ENCODE assay signal across 15 cellular contexts in the genomic region with DNA sequence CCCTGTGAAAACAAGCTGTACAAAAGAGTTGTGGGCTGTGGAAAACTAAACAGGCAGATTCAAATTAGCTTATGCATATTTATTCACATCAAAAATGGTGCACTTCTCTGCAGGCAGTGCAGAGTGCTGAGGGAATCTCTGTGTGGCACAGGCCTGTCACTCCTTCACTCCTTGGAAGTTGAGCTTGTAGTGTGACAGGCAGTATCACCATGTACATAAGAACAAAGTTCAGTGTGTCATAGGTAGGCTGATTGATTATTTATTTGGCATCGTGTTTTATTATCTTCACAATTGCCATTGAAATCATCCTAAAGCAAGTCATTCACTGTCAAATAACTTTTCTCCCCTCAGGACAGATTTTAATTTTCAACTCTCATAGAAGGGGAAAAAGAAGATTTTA.
DNase-seq lines count a peak whose midpoint lies in the region; ATAC-seq and TF ChIP-seq lines count a peak whose summit lies in the region.
"Had no signal": no experiment of that assay in that cellular context is flagged by ENCODE, and none has a peak within 500 bp of the region (broad histone marks: within the 10 kb centered on the region; RNA-seq: fewer than 3 reads in every experiment).

No MANE protein-coding gene starts in this region.

- CTCF ChIA-PET in activated CD4-positive, alpha-beta T cell treated with anti-CD3 and anti-CD28 coated beads, Interleukin-2, amount 10 ng/mL, durations not matched to agents 7 days and 5 days (lab: Charles Lee), result no interaction called here
- CTCF ChIA-PET in CD8-positive, alpha-beta T cell (lab: Charles Lee), result no interaction called here

- ATAC-seq in right lobe of liver, result peak; percentile 66 to 96 (median 90)
- ATAC-seq in Right ventricle myocardium inferior, result no peak
- no peak for ATAC-seq in CD8-positive, alpha-beta T cell
- ATAC-seq: GM23338 had no signal

- no peak overlapping the region for H3K4me3 Mint-ChIP-seq in activated CD4-positive, alpha-beta T cell treated with anti-CD3 and anti-CD28 coated beads, Interleukin-2, amount 10 ng/mL, durations not matched to agents 7 days and 5 days
- H3K4me3 Mint-ChIP-seq in CD8-positive, alpha-beta T cell, result no peak overlapping the region
- H3K4me3 Mint-ChIP-seq: B cell; CD4-positive, alpha-beta T cell; GM23338; IgD-negative memory B cell had no signal

- H3K36me3 ChIP-seq in BLaER1 treated with 17β-estradiol and CSF1 and Interleukin-3, amounts not matched to agents 10 nM and 100 nM, result no peaks in the 10 kb centered on the region
- H3K36me3 ChIP-seq in right lobe of liver (no peaks in the 10 kb centered on the region), neuron (ENCODE audit: insufficient read depth, low read length) (no peaks in the 10 kb centered on the region)
- no peaks in the 10 kb centered on the region for H3K36me3 ChIP-seq in CD8-positive, alpha-beta T cell (ENCODE audit: insufficient read depth, low read length)

- H3K9me3 Mint-ChIP-seq in activated CD4-positive, alpha-beta T cell treated with anti-CD3 and anti-CD28 coated beads, Interleukin-2, amount 10 ng/mL, durations not matched to agents 7 days and 5 days, result no peaks in the 10 kb centered on the region
- peaks cover 2% of the 10 kb centered on the region for H3K9me3 Mint-ChIP-seq in CD8-positive, alpha-beta T cell
- H3K9me3 Mint-ChIP-seq: CD4-positive, alpha-beta T cell; GM23338; IgD-negative memory B cell had no signal

- POLR2A ChIA-PET in activated CD4-positive, alpha-beta T cell treated with anti-CD3 and anti-CD28 coated beads, Interleukin-2, amount 10 ng/mL, durations not matched to agents 7 days and 5 days (lab: Charles Lee), result no interaction called here
- POLR2A ChIA-PET in CD8-positive, alpha-beta T cell (lab: Charles Lee), result no interaction called here

- no peaks in the 10 kb centered on the region for H3K27me3 ChIP-seq in BLaER1 treated with 17β-estradiol and CSF1 and Interleukin-3, amounts not matched to agents 10 nM and 100 nM
- no peaks in the 10 kb centered on the region for H3K27me3 ChIP-seq in right lobe of liver
- no peaks in the 10 kb centered on the region for H3K27me3 ChIP-seq in neuron (ENCODE audit: insufficient read depth, low read length)
- no peaks in the 10 kb centered on the region for H3K27me3 ChIP-seq in CD8-positive, alpha-beta T cell (ENCODE audit: insufficient read depth, low read length)

- intact Hi-C loops in right lobe of liver (cut with DNase I), result no loop called here
- intact Hi-C loops in Right ventricle myocardium inferior (cut with DNase I), result no loop called here
- intact Hi-C loops in CD8-positive, alpha-beta T cell (cut with DNase I, micrococcal nuclease), result no loop called here

- H3K27ac Mint-ChIP-seq in activated CD4-positive, alpha-beta T cell treated with anti-CD3 and anti-CD28 coated beads, Interleukin-2, amount 10 ng/mL, durations not matched to agents 7 days and 5 days, result no peak overlapping the region
- no peak overlapping the region for H3K27ac Mint-ChIP-seq in CD8-positive, alpha-beta T cell
- H3K27ac Mint-ChIP-seq: B cell; CD4-positive, alpha-beta T cell; GM23338; IgD-negative memory B cell had no signal

- H3K9ac ChIP-seq in BLaER1 treated with 17β-estradiol and CSF1 and Interleukin-3, amounts not matched to agents 10 nM and 100 nM, result no peak overlapping the region

- 27% methylated on average over 1 of the region's 1 CpG for WGBS in right lobe of liver (ENCODE audit: insufficient coverage, low coverage, low lambda C conversion rate, missing lambda C conversion rate)

- peak overlapping the region; percentile 3 for H2AFZ ChIP-seq in neuron (ENCODE audit: low read depth, low read length)
- H2AFZ ChIP-seq: GM23338 had no signal

- H3K4me1 Mint-ChIP-seq in activated CD4-positive, alpha-beta T cell treated with anti-CD3 and anti-CD28 coated beads, Interleukin-2, amount 10 ng/mL, durations not matched to agents 7 days and 5 days, result no peaks in the 10 kb centered on the region
- H3K4me1 Mint-ChIP-seq in CD8-positive, alpha-beta T cell (ENCODE audit: low read depth), result no peaks in the 10 kb centered on the region
- H3K4me1 Mint-ChIP-seq: B cell, GM23338 had no signal

- H3K27ac ChIP-seq in BLaER1 treated with 17β-estradiol and CSF1 and Interleukin-3, amounts not matched to agents 10 nM and 100 nM, result peak overlapping the region in 3 of 11 experiments; percentile 8 to 92 (median 38); a peak in 4 of 22 replicates
- H3K27ac ChIP-seq in right lobe of liver, result peak overlapping the region in 1 of 3 donors; percentile 7
- H3K27ac ChIP-seq in CD8-positive, alpha-beta T cell (ENCODE audit: low read depth, low read length), result no peak overlapping the region
- H3K27ac ChIP-seq: C4-2B had no signal

- TF ChIP-seq POLR2A in right lobe of liver (IDR thresholded peaks at IDR 0.05), result no peak

- no peaks in the 10 kb centered on the region for H4K20me1 ChIP-seq in BLaER1 treated with 17β-estradiol and CSF1 and Interleukin-3, amounts not matched to agents 10 nM and 100 nM

- DNase-seq in right lobe of liver (no peak), Right ventricle myocardium inferior (ENCODE audit: missing footprints) (no peak)
- no peak for DNase-seq in activated CD4-positive, alpha-beta T cell treated with anti-CD3 and anti-CD28 coated beads, Interleukin-2, amount 10 ng/mL, durations not matched to agents 7 days and 5 days
- DNase-seq in CD8-positive, alpha-beta T cell, result no peak
- DNase-seq: CD4-positive, alpha-beta T cell; DMS153; DMS79; GDM1; HCEC 1CT had no signal

- H3K4me1 ChIP-seq in BLaER1 treated with 17β-estradiol and CSF1 and Interleukin-3, amounts not matched to agents 10 nM and 100 nM, result peaks cover 13 to 52% (median 37%) of the 10 kb centered on the region in 10 experiments
- H3K4me1 ChIP-seq in right lobe of liver (peaks cover 0 to 10% (median 4%) of the 10 kb centered on the region in 4 donors), neuron (ENCODE audit: insufficient read depth, low read length) (no peaks in the 10 kb centered on the region)
- no peaks in the 10 kb centered on the region for H3K4me1 ChIP-seq in CD8-positive, alpha-beta T cell (ENCODE audit: insufficient read depth, low read length)

- no peaks in the 10 kb centered on the region for H3K27me3 Mint-ChIP-seq in activated CD4-positive, alpha-beta T cell treated with anti-CD3 and anti-CD28 coated beads, Interleukin-2, amount 10 ng/mL, durations not matched to agents 7 days and 5 days
- no peaks in the 10 kb centered on the region for H3K27me3 Mint-ChIP-seq in CD8-positive, alpha-beta T cell (ENCODE audit: low read depth)
- H3K27me3 Mint-ChIP-seq: B cell; CD4-positive, alpha-beta T cell; IgD-negative memory B cell had no signal

- peak overlapping the region in 8 of 11 experiments; percentile 3 to 44 (median 26); a peak in 11 of 22 replicates for H3K4me2 ChIP-seq in BLaER1 treated with 17β-estradiol and CSF1 and Interleukin-3, amounts not matched to agents 10 nM and 100 nM
- H3K4me2 ChIP-seq: GM23338 had no signal

- no peaks in the 10 kb centered on the region for H3K9me3 ChIP-seq in BLaER1 treated with 17β-estradiol and CSF1 and Interleukin-3, amounts not matched to agents 10 nM and 100 nM (replicated peaks in 1 of 11)
- H3K9me3 ChIP-seq in right lobe of liver (no peaks in the 10 kb centered on the region), neuron (ENCODE audit: low read length) (no peaks in the 10 kb centered on the region)
- no peaks in the 10 kb centered on the region for H3K9me3 ChIP-seq in CD8-positive, alpha-beta T cell (ENCODE audit: low read length)

- no peak overlapping the region for H3K4me3 ChIP-seq in BLaER1 treated with 17β-estradiol and CSF1 and Interleukin-3, amounts not matched to agents 10 nM and 100 nM
- H3K4me3 ChIP-seq in right lobe of liver, result no peak overlapping the region
- H3K4me3 ChIP-seq in neuron (ENCODE audit: low read length), result no peak overlapping the region
- H3K4me3 ChIP-seq in CD8-positive, alpha-beta T cell (ENCODE audit: low read depth, low read length), result no peak overlapping the region
- H3K4me3 ChIP-seq: GM23338 had no signal

- no peak for TF ChIP-seq CTCF in right lobe of liver (IDR thresholded peaks at IDR 0.05)
- no peak for TF ChIP-seq CTCF in CD8-positive, alpha-beta T cell (IDR thresholded peaks at IDR 0.05)

- H3K36me3 Mint-ChIP-seq in activated CD4-positive, alpha-beta T cell treated with anti-CD3 and anti-CD28 coated beads, Interleukin-2, amount 10 ng/mL, durations not matched to agents 7 days and 5 days (ENCODE audit: low read depth), result no peaks in the 10 kb centered on the region
- H3K36me3 Mint-ChIP-seq in CD8-positive, alpha-beta T cell, result no peaks in the 10 kb centered on the region
- H3K36me3 Mint-ChIP-seq: IgD-negative memory B cell had no signal

Comparison
In these comparisons a context has a peak if more than half of its experiments do, and no peak if none do; other contexts are left out.
1. ATAC-seq: peak in right lobe of liver (4 of 4); none in Right ventricle myocardium inferior (single experiment) and CD8-positive, alpha-beta T cell (single experiment).